ENCODE assay signal across 1 cellular context in genomic region chr5:160286947-160287346, GRCh38.
TF ChIP-seq lines count a peak whose summit lies in the region.

No MANE protein-coding gene starts in this region.

TF ChIP-seq in SK-N-SH, 30 proteins besides CTCF, POLR2A, EP300 and RAD21 (continued from another document):
- no peak for TF ChIP-seq REST (IDR thresholded peaks at IDR 0.05; ENCODE audit: low read depth, low read length)
- TF ChIP-seq MAX (IDR thresholded peaks at IDR 0.05; ENCODE audit: low read depth), result no peak
- TF ChIP-seq MEF2A (IDR thresholded peaks at IDR 0.05; ENCODE audit: borderline replicate concordance, low read depth), result no peak
- no peak for TF ChIP-seq RCOR1 (IDR thresholded peaks at IDR 0.05; ENCODE audit: low read length)
- no peak for TF ChIP-seq POLR2AphosphoS5 (IDR thresholded peaks at IDR 0.05; ENCODE audit: low read depth, low read length)
- no peak for TF ChIP-seq ZBTB33 (IDR thresholded peaks at IDR 0.05; ENCODE audit: borderline replicate concordance, low read depth)
- no peak for TF ChIP-seq NFIC (IDR thresholded peaks at IDR 0.05; ENCODE audit: borderline replicate concordance)
- no peak for TF ChIP-seq RXRA (IDR thresholded peaks at IDR 0.05; ENCODE audit: borderline replicate concordance, low read depth)
- no peak for TF ChIP-seq YY1 (IDR thresholded peaks at IDR 0.05; ENCODE audit: low read depth)
- no peak for TF ChIP-seq SMC3 (IDR thresholded peaks at IDR 0.05; ENCODE audit: low read depth, low read length)
- TF ChIP-seq CHD2 (IDR thresholded peaks at IDR 0.05; ENCODE audit: low read length, partially characterized antibody), result no peak
- no peak for TF ChIP-seq MXI1 (IDR thresholded peaks at IDR 0.05; ENCODE audit: low read depth, low read length)
TF ChIP-seq in SK-N-SH: peak in this region for 0.
